In genomic region chr5:180305481-180305880, GRCh38 we compare ENCODE assay signal across 25 cellular contexts.
"Had no signal": no experiment of that assay in that cellular context is flagged by ENCODE, and none has a peak within 500 bp of the region (broad histone marks: within the 10 kb centered on the region; RNA-seq: fewer than 3 reads in every experiment).

No MANE protein-coding gene starts in this region.

- H3K4me1 ChIP-seq: gastroesophageal sphincter, heart left ventricle, pancreas, right lobe of liver had no signal

- H3K36me3 ChIP-seq: neutrophil, pancreas, right lobe of liver had no signal

- H3K27ac Mint-ChIP-seq: memory B cell; natural killer cell treated with Interleukin-12 subunit alpha and Interleukin-12 subunit beta and Interleukin-15 and Interleukin-18, amount 100 ng/mL, for 72 hours; stimulated activated naive B cell treated with anti-CD40 and anti-IgM and Interleukin-4, amounts not matched to agents 10 μg/mL and 1 μg/mL and 100 μg/mL, for 72 hours; stimulated activated naive CD8-positive, alpha-beta T cell treated with anti-CD3 and anti-CD28 coated beads, Interleukin-15, Interleukin-2, amounts not matched to agents 100 ng/mL and 50 ng/mL, for 24 hours had no signal

- H3K4me3 Mint-ChIP-seq: memory B cell; naive B cell; natural killer cell treated with Interleukin-12 subunit alpha and Interleukin-12 subunit beta and Interleukin-15 and Interleukin-18, amount 100 ng/mL, for 72 hours; neural crest cell; stimulated activated naive B cell treated with anti-CD40 and anti-IgM and Interleukin-4, amounts not matched to agents 10 μg/mL and 1 μg/mL and 100 μg/mL, for 72 hours; stimulated activated naive CD8-positive, alpha-beta T cell treated with anti-CD3 and anti-CD28 coated beads, Interleukin-15, Interleukin-2, amounts not matched to agents 100 ng/mL and 50 ng/mL, for 24 hours had no signal

- DNase-seq: dorsolateral prefrontal cortex; effector CD4-positive, alpha-beta T cell; foreskin fibroblast; heart left ventricle; hippocampal formation; kidney glomerular epithelial cell; naive B cell; retina; right lobe of liver; small intestine; stimulated activated CD4-positive, alpha-beta T cell treated with anti-CD3 and anti-CD28 coated beads, Interleukin-15, amount 100 ng/mL, for 24 hours; stimulated activated CD4-positive, alpha-beta T cell treated with anti-CD3 and anti-CD28 coated beads, Interleukin-2, amount 100 ng/mL, for 48 hours; stimulated activated naive B cell treated with anti-CD40 and anti-IgM and Interleukin-4, amounts not matched to agents 10 μg/mL and 1 μg/mL and 100 μg/mL, for 72 hours; trophoblast cell had no signal

- H3K4me1 Mint-ChIP-seq: memory B cell; naive B cell; neural crest cell; stimulated activated naive B cell treated with anti-CD40 and anti-IgM and Interleukin-4, amounts not matched to agents 10 μg/mL and 1 μg/mL and 100 μg/mL, for 72 hours had no signal

- H3K27me3 ChIP-seq: dorsolateral prefrontal cortex, gastroesophageal sphincter, heart left ventricle, pancreas, right lobe of liver had no signal

- H3K4me3 ChIP-seq: dorsolateral prefrontal cortex, gastroesophageal sphincter, heart left ventricle, lung, pancreas, right lobe of liver had no signal

- H3K9me3 ChIP-seq: gastroesophageal sphincter, heart left ventricle, neutrophil, pancreas, right lobe of liver had no signal

- H3K9me3 Mint-ChIP-seq: memory B cell; naive B cell; natural killer cell treated with Interleukin-12 subunit alpha and Interleukin-12 subunit beta and Interleukin-15 and Interleukin-18, amount 100 ng/mL, for 72 hours; neural crest cell; stimulated activated naive B cell treated with anti-CD40 and anti-IgM and Interleukin-4, amounts not matched to agents 10 μg/mL and 1 μg/mL and 100 μg/mL, for 72 hours; stimulated activated naive CD8-positive, alpha-beta T cell treated with anti-CD3 and anti-CD28 coated beads, Interleukin-15, Interleukin-2, amounts not matched to agents 100 ng/mL and 50 ng/mL, for 24 hours had no signal

- H3K36me3 Mint-ChIP-seq: memory B cell; naive B cell; natural killer cell treated with Interleukin-12 subunit alpha and Interleukin-12 subunit beta and Interleukin-15 and Interleukin-18, amount 100 ng/mL, for 72 hours; stimulated activated naive B cell treated with anti-CD40 and anti-IgM and Interleukin-4, amounts not matched to agents 10 μg/mL and 1 μg/mL and 100 μg/mL, for 72 hours had no signal

- H3K27ac ChIP-seq: dorsolateral prefrontal cortex, epithelial cell of prostate, gastroesophageal sphincter, heart left ventricle, neutrophil, pancreas, right lobe of liver had no signal

- ATAC-seq: esophagus mucosa; gastroesophageal sphincter; left lobe of liver; pancreas; stimulated activated naive B cell treated with anti-CD40 and anti-IgM and Interleukin-4, amounts not matched to agents 10 μg/mL and 1 μg/mL and 100 μg/mL, for 72 hours had no signal
